Comparison of ENCODE assay signal across 19 cellular contexts in genomic region chrX:85859426-85859825, GRCh38.
DNase-seq lines count a peak whose midpoint lies in the region; FAIRE-seq and TF ChIP-seq lines count a peak whose summit lies in the region.
"Had no signal": no experiment of that assay in that cellular context is flagged by ENCODE, and none has a peak within 500 bp of the region (broad histone marks: within the 10 kb centered on the region; RNA-seq: fewer than 3 reads in every experiment).

No MANE protein-coding gene starts in this region.

- H3K4me3 ChIP-seq in small intestine (ENCODE audit: low read depth in 1 of 2, low read length in 2 of 2): no peak overlapping the region
- H3K4me3 ChIP-seq in left ventricle myocardium inferior: no peak overlapping the region
- H3K4me3 ChIP-seq in ascending aorta: no peak overlapping the region

- H3K9me3 ChIP-seq in small intestine (ENCODE audit: control insufficient read depth, low read depth): no peaks in the 10 kb centered on the region
- H3K9me3 ChIP-seq in left ventricle myocardium inferior (replicated peaks): no peaks in the 10 kb centered on the region
- H3K9me3 ChIP-seq in ascending aorta: no peaks in the 10 kb centered on the region
- H3K9me3 ChIP-seq: Caco-2 had no signal

- no peak for TF ChIP-seq CTCF in left ventricle myocardium inferior (IDR thresholded peaks at IDR 0.05; ENCODE audit: borderline replicate concordance)
- TF ChIP-seq CTCF in ascending aorta (IDR thresholded peaks at IDR 0.05): no peak

- intact Hi-C loops in left ventricle myocardium inferior (cut with micrococcal nuclease) (no loop called here), ascending aorta (cut with DNase I) (no loop called here)

- no peaks in the 10 kb centered on the region for H3K36me3 ChIP-seq in small intestine (ENCODE audit: control insufficient read depth in 2 of 2, insufficient read depth in 2 of 2, low read length in 2 of 2)
- H3K36me3 ChIP-seq in left ventricle myocardium inferior: no peaks in the 10 kb centered on the region
- H3K36me3 ChIP-seq in ascending aorta: no peaks in the 10 kb centered on the region

- DNase-seq in NCI-H345 (lab: John Stamatoyannopoulos, UW) (peak; percentile 2), NCI-H345 treated with DMSO at 0.1 percent for 48 hours (lab: John Stamatoyannopoulos, UW; ENCODE audit: unreplicated experiment) (no peak), NCI-H226 (peak; percentile 24), small intestine (peak; percentile 7), left ventricle myocardium inferior (no peak), ascending aorta (ENCODE audit: low spot score in 2 of 2) (no peak), ecto neural progenitor cell (ENCODE audit: low spot score) (no peak)
- DNase-seq: Caco-2, DMS79, H9, Karpas-422, NCI-H2081 treated with DMSO at 0.1 percent for 48 hours, NCI-H446, NCI-H82, SIG-M5 had no signal

- H3K27ac ChIP-seq in small intestine (ENCODE audit: low read depth in 1 of 2, low read length in 1 of 2) (no peak overlapping the region), left ventricle myocardium inferior (replicated peaks) (no peak overlapping the region), ascending aorta (no peak overlapping the region)

- H3K27me3 ChIP-seq in small intestine (ENCODE audit: control insufficient read depth in 2 of 2, insufficient read depth in 2 of 2, low read length in 2 of 2): no peaks in the 10 kb centered on the region
- H3K27me3 ChIP-seq in left ventricle myocardium inferior (ENCODE audit: low read depth): no peaks in the 10 kb centered on the region
- no peaks in the 10 kb centered on the region for H3K27me3 ChIP-seq in ascending aorta

- FAIRE-seq in colon (lab: Jason Lieb, UNC) (peak; percentile 90), small intestine (lab: Jason Lieb, UNC) (no peak)
- FAIRE-seq: A204.1, G401.6, GM12891 had no signal

- H3K4me1 ChIP-seq in small intestine (ENCODE audit: control insufficient read depth in 2 of 2, insufficient read depth in 1 of 2, low read depth in 1 of 2, low read length in 1 of 2) (no peaks in the 10 kb centered on the region), left ventricle myocardium inferior (no peaks in the 10 kb centered on the region), ascending aorta (no peaks in the 10 kb centered on the region)
- H3K4me1 ChIP-seq: Caco-2 had no signal

Comparison
In these comparisons a context has a peak if more than half of its experiments do, and no peak if none do; other contexts are left out.
1. DNase-seq: peak in NCI-H345 (single experiment), NCI-H226 (single experiment) and small intestine (single experiment); none in NCI-H345 treated with DMSO at 0.1 percent for 48 hours (single experiment), left ventricle myocardium inferior (single experiment), ascending aorta (0 of 2) and ecto neural progenitor cell (single experiment).